17 cellular contexts compared by ENCODE assay signal in the genomic region with DNA sequence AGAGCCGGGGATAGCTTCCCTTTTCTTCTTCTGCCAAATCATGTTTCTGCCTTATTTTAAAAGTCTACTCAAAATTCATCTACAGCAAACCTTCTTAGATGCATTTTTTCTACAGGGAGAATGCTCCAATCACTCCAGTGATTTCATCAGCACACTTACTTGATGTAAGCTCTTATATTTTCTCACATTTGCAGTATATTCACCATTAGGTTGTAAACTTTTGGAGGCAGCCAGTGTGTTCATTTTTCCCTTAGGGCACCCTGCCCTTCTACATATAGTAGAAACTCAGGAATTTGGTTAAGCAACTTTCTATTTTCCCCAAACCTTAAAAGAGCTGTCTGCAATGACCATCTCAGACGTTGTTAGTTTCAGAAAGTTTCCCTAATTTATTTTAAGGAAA. TPM values are rescaled to one million over a fixed set of nuclear protein-coding genes. Genes with fewer than 3 reads are reported as not detected.
DNase-seq lines count a peak whose midpoint lies in the region; ATAC-seq and TF ChIP-seq lines count a peak whose summit lies in the region.
"Had no signal": no experiment of that assay in that cellular context is flagged by ENCODE, and none has a peak within 500 bp of the region (broad histone marks: within the 10 kb centered on the region; RNA-seq: fewer than 3 reads in every experiment).

No MANE protein-coding gene starts in this region.

- H3K27ac ChIP-seq in GM23248 (no peak overlapping the region), gastroesophageal sphincter (peak overlapping the region in 3 of 4 donors; percentile 12 to 68 (median 15)), tibial artery (peak overlapping the region; percentile 77 to 81), upper lobe of left lung (peak overlapping the region in 1 of 4 donors; percentile 5)
- H3K27ac ChIP-seq: RWPE1, SJSA1 had no signal

- H3K9me3 ChIP-seq in GM23248 (ENCODE audit: low read depth) (no peaks in the 10 kb centered on the region), adipocyte (ENCODE audit: control insufficient read depth, low read length) (no peaks in the 10 kb centered on the region), gastroesophageal sphincter (no peaks in the 10 kb centered on the region), tibial artery (no peaks in the 10 kb centered on the region), upper lobe of left lung (no peaks in the 10 kb centered on the region)
- H3K9me3 ChIP-seq: HAP-1, SJSA1 had no signal

- DNase-seq in GM23248 (peak; percentile 18), adipocyte (ENCODE audit: low read depth) (peak; percentile 81), tibial artery (no peak), endothelial cell (ENCODE audit: low spot score) (no peak), hepatic stellate cell (ENCODE audit: low spot score) (no peak), upper lobe of left lung (no peak)
- no peak for DNase-seq in activated T-helper 1 cell treated with anti-CD3 and anti-CD28 coated beads, Interleukin-12 subunit alpha, Interleukin-12 subunit beta, Interleukin-2, Interleukin-4 antibody, amounts not matched to agents 30 ng/mL and 10 ng/mL and 1 ng/mL, durations not matched to agents 14 hours and 24 hours and 36 hours (ENCODE audit: low spot score)
- DNase-seq: C1 segment of cervical spinal cord, MV-4-11, NCI-H1436, NCI-H2081, NCI-H2227 treated with DMSO at 0.1 percent for 48 hours, NCI-H526 had no signal

- no peak overlapping the region for H2AFZ ChIP-seq in GM23248

- WGBS in GM23248 (ENCODE audit: low coverage in 1 of 2, low lambda C conversion rate in 2 of 2, missing lambda C conversion rate in 2 of 2), 2 experiments: 58 to 69% methylated on average over 2 of the region's 2 CpGs
- WGBS in gastroesophageal sphincter (ENCODE audit: low coverage in 1 of 2), 2 donors: 19 to 46% methylated on average over 2 of the region's 2 CpGs
- 43 to 55% methylated on average over 2 of the region's 2 CpGs for WGBS in upper lobe of left lung, 2 donors

- H4K20me1 ChIP-seq in GM23248 (ENCODE audit: insufficient read depth): no peaks in the 10 kb centered on the region

- H3K79me2 ChIP-seq in GM23248 (ENCODE audit: insufficient read depth): peaks cover 30% of the 10 kb centered on the region; the same call in 1 of the 2 replicates

- H3K27me3 Mint-ChIP-seq in activated T-helper 1 cell treated with anti-CD3 and anti-CD28 coated beads, Interleukin-12 subunit alpha, Interleukin-12 subunit beta, Interleukin-2, Interleukin-4 antibody, amounts not matched to agents 30 ng/mL and 10 ng/mL and 1 ng/mL, durations not matched to agents 14 hours and 24 hours and 36 hours (ENCODE audit: insufficient read depth): peaks cover 11% of the 10 kb centered on the region
- H3K27me3 Mint-ChIP-seq in endothelial cell (ENCODE audit: unreplicated experiment): peaks cover 2% of the 10 kb centered on the region

- H3K4me2 ChIP-seq in GM23248 (ENCODE audit: unreplicated experiment): no peak overlapping the region

- H3K4me3 Mint-ChIP-seq in activated T-helper 1 cell treated with anti-CD3 and anti-CD28 coated beads, Interleukin-12 subunit alpha, Interleukin-12 subunit beta, Interleukin-2, Interleukin-4 antibody, amounts not matched to agents 30 ng/mL and 10 ng/mL and 1 ng/mL, durations not matched to agents 14 hours and 24 hours and 36 hours: no peak overlapping the region
- no peak overlapping the region for H3K4me3 Mint-ChIP-seq in endothelial cell (ENCODE audit: unreplicated experiment)

- H3K36me3 Mint-ChIP-seq in activated T-helper 1 cell treated with anti-CD3 and anti-CD28 coated beads, Interleukin-12 subunit alpha, Interleukin-12 subunit beta, Interleukin-2, Interleukin-4 antibody, amounts not matched to agents 30 ng/mL and 10 ng/mL and 1 ng/mL, durations not matched to agents 14 hours and 24 hours and 36 hours (ENCODE audit: low read depth): no peaks in the 10 kb centered on the region
- no peaks in the 10 kb centered on the region for H3K36me3 Mint-ChIP-seq in endothelial cell (ENCODE audit: low read depth, unreplicated experiment)

- H3K9me2 ChIP-seq in GM23248 (ENCODE audit: insufficient read depth): no peaks in the 10 kb centered on the region

- ATAC-seq in gastroesophageal sphincter (no peak), upper lobe of left lung (ENCODE audit: low FRiP score in 2 of 2) (no peak)

- no peak overlapping the region for H3K9ac ChIP-seq in GM23248
- no peak overlapping the region for H3K9ac ChIP-seq in adipocyte (ENCODE audit: low read length)

- in situ Hi-C loops in GM23248 (cut with MboI): no loop called here

- H3K4me1 Mint-ChIP-seq in activated T-helper 1 cell treated with anti-CD3 and anti-CD28 coated beads, Interleukin-12 subunit alpha, Interleukin-12 subunit beta, Interleukin-2, Interleukin-4 antibody, amounts not matched to agents 30 ng/mL and 10 ng/mL and 1 ng/mL, durations not matched to agents 14 hours and 24 hours and 36 hours (ENCODE audit: low read depth): peaks cover 24% of the 10 kb centered on the region
- peaks cover 9% of the 10 kb centered on the region for H3K4me1 Mint-ChIP-seq in endothelial cell (ENCODE audit: unreplicated experiment)

- TF ChIP-seq POLR2A in gastroesophageal sphincter (IDR thresholded peaks at IDR 0.05): no peak
- TF ChIP-seq POLR2A in upper lobe of left lung (IDR thresholded peaks at IDR 0.05): no peak

- no peaks in the 10 kb centered on the region for H3K27me3 ChIP-seq in GM23248 (replicated peaks; ENCODE audit: insufficient read depth)
- H3K27me3 ChIP-seq in adipocyte (replicated peaks; ENCODE audit: control insufficient read depth, insufficient read depth, low read length): no peaks in the 10 kb centered on the region
- no peaks in the 10 kb centered on the region for H3K27me3 ChIP-seq in gastroesophageal sphincter
- H3K27me3 ChIP-seq in tibial artery: no peaks in the 10 kb centered on the region
- H3K27me3 ChIP-seq in upper lobe of left lung: no peaks in the 10 kb centered on the region
- H3K27me3 ChIP-seq: SJSA1 had no signal

- H3K4me1 ChIP-seq in GM23248 (ENCODE audit: insufficient read depth) (peaks cover 28% of the 10 kb centered on the region), adipocyte (ENCODE audit: control insufficient read depth, insufficient read depth, low read length) (peaks cover 7% of the 10 kb centered on the region), gastroesophageal sphincter (peaks cover 0 to 49% (median 5%) of the 10 kb centered on the region in 3 donors), tibial artery (peaks cover 0 to 98% (median 35%) of the 10 kb centered on the region in 4 donors), upper lobe of left lung (peaks cover 0 to 11% (median 4%) of the 10 kb centered on the region in 4 donors)
- H3K4me1 ChIP-seq: HAP-1 had no signal

- H3K27ac Mint-ChIP-seq in activated T-helper 1 cell treated with anti-CD3 and anti-CD28 coated beads, Interleukin-12 subunit alpha, Interleukin-12 subunit beta, Interleukin-2, Interleukin-4 antibody, amounts not matched to agents 30 ng/mL and 10 ng/mL and 1 ng/mL, durations not matched to agents 14 hours and 24 hours and 36 hours: no peak overlapping the region
- no peak overlapping the region for H3K27ac Mint-ChIP-seq in endothelial cell (ENCODE audit: unreplicated experiment)

- H3F3A ChIP-seq in GM23248 (ENCODE audit: insufficient read depth): peaks cover 18% of the 10 kb centered on the region; the same call in 1 of the 2 replicates

- H3K36me3 ChIP-seq in GM23248 (ENCODE audit: low read depth): no peaks in the 10 kb centered on the region
- H3K36me3 ChIP-seq in adipocyte (ENCODE audit: control insufficient read depth, insufficient read depth, low read length, severe bottlenecking): no peaks in the 10 kb centered on the region
- H3K36me3 ChIP-seq in gastroesophageal sphincter: no peaks in the 10 kb centered on the region
- H3K36me3 ChIP-seq in tibial artery: no peaks in the 10 kb centered on the region
- H3K36me3 ChIP-seq in upper lobe of left lung: no peaks in the 10 kb centered on the region
- H3K36me3 ChIP-seq: HAP-1, SJSA1 had no signal

- TF ChIP-seq EP300 in gastroesophageal sphincter (IDR thresholded peaks at IDR 0.05) (no peak), upper lobe of left lung (IDR thresholded peaks at IDR 0.05) (no peak)

- H3K4me3 ChIP-seq in GM23248 (no peak overlapping the region), adipocyte (ENCODE audit: low read length) (no peak overlapping the region), gastroesophageal sphincter (no peak overlapping the region), tibial artery (peak overlapping the region in 1 of 2 donors; percentile 14), upper lobe of left lung (no peak overlapping the region)
- H3K4me3 ChIP-seq: HAP-1, SJSA1 had no signal

- H3K9me3 Mint-ChIP-seq in activated T-helper 1 cell treated with anti-CD3 and anti-CD28 coated beads, Interleukin-12 subunit alpha, Interleukin-12 subunit beta, Interleukin-2, Interleukin-4 antibody, amounts not matched to agents 30 ng/mL and 10 ng/mL and 1 ng/mL, durations not matched to agents 14 hours and 24 hours and 36 hours: no peaks in the 10 kb centered on the region
- no peaks in the 10 kb centered on the region for H3K9me3 Mint-ChIP-seq in endothelial cell (ENCODE audit: unreplicated experiment)

- no peak for TF ChIP-seq CTCF in gastroesophageal sphincter (IDR thresholded peaks at IDR 0.05)
- TF ChIP-seq CTCF in tibial artery (IDR thresholded peaks at IDR 0.05): no peak
- no peak for TF ChIP-seq CTCF in endothelial cell (IDR thresholded peaks at IDR 0.05; ENCODE audit: unreplicated experiment)
- TF ChIP-seq CTCF in upper lobe of left lung (IDR thresholded peaks at IDR 0.05): no peak

- intact Hi-C loops in tibial artery (cut with DNase I; ENCODE audit: low total_unique reads): no loop called here
- intact Hi-C loops in activated T-helper 1 cell treated with anti-CD3 and anti-CD28 coated beads, Interleukin-12 subunit alpha, Interleukin-12 subunit beta, Interleukin-2, Interleukin-4 antibody, amounts not matched to agents 30 ng/mL and 10 ng/mL and 1 ng/mL, durations not matched to agents 14 hours and 24 hours and 36 hours (cut with micrococcal nuclease): no loop called here

RNA-seq across cellular contexts. Expression of a gene that starts 12.4 kb away (rescaled TPM):
- 161 and 164 TPM in 2 replicates for total RNA-seq in GM23248 (2014; rRNA removed; shearing (Covaris generic))
- polyA plus RNA-seq in GM23248 (2016; fragmentation: Nextera tagmentation; extraction: Ambion mirVana): 249 and 262 TPM in 2 replicates
- total RNA-seq in gastroesophageal sphincter: 1,000 to 10,000 TPM; 5,887 to 9,086 (median 7,887) TPM
- total RNA-seq in activated T-helper 1 cell treated with anti-CD3 and anti-CD28 coated beads, Interleukin-12 subunit alpha, Interleukin-12 subunit beta, Interleukin-2, Interleukin-4 antibody, amounts not matched to agents 30 ng/mL and 10 ng/mL and 1 ng/mL, durations not matched to agents 14 hours and 24 hours and 36 hours: 10.9 and 12.2 TPM in 2 replicates
- total RNA-seq in endothelial cell (ENCODE audit: unreplicated experiment): 98.5 TPM
- total RNA-seq in upper lobe of left lung: 100 to 1,000 TPM in 5 of 6 donors, 10 to 100 TPM in 1; 94.3 to 328 (median 186) TPM

RNA-seq across cellular contexts. Expression of a gene that starts 25.6 kb away (rescaled TPM):
- total RNA-seq in GM23248 (2014; rRNA removed; shearing (Covaris generic)): 69.0 and 77.8 TPM in 2 replicates
- 54.5 and 55.4 TPM in 2 replicates for polyA plus RNA-seq in GM23248 (2016; fragmentation: Nextera tagmentation; extraction: Ambion mirVana)
- total RNA-seq in gastroesophageal sphincter: 10 to 100 TPM; 15.0 to 27.5 (median 19.6) TPM
- 36.4 and 38.6 TPM in 2 replicates for total RNA-seq in activated T-helper 1 cell treated with anti-CD3 and anti-CD28 coated beads, Interleukin-12 subunit alpha, Interleukin-12 subunit beta, Interleukin-2, Interleukin-4 antibody, amounts not matched to agents 30 ng/mL and 10 ng/mL and 1 ng/mL, durations not matched to agents 14 hours and 24 hours and 36 hours
- 23.0 TPM for total RNA-seq in endothelial cell (ENCODE audit: unreplicated experiment)
- 10 to 100 TPM; 30.1 to 80.3 (median 44.4) TPM for total RNA-seq in upper lobe of left lung

Comparison
In these comparisons a context has a peak if more than half of its experiments do, and no peak if none do; other contexts are left out.
1. DNase-seq: peak in GM23248 (single experiment) and adipocyte (single experiment); none in tibial artery (0 of 2), activated T-helper 1 cell treated with anti-CD3 and anti-CD28 coated beads, Interleukin-12 subunit alpha, Interleukin-12 subunit beta, Interleukin-2, Interleukin-4 antibody, amounts not matched to agents 30 ng/mL and 10 ng/mL and 1 ng/mL, durations not matched to agents 14 hours and 24 hours and 36 hours (single experiment), endothelial cell (single experiment), hepatic stellate cell (single experiment) and upper lobe of left lung (0 of 2).
2. RNA of a gene that starts 12.4 kb away (total RNA-seq): 5,887 to 9,086 TPM in gastroesophageal sphincter; 94.3 to 328 TPM in upper lobe of left lung, 161 to 164 TPM in GM23248, 98.5 TPM in endothelial cell (single experiment) and 10.9 to 12.2 TPM in activated T-helper 1 cell treated with anti-CD3 and anti-CD28 coated beads, Interleukin-12 subunit alpha, Interleukin-12 subunit beta, Interleukin-2, Interleukin-4 antibody, amounts not matched to agents 30 ng/mL and 10 ng/mL and 1 ng/mL, durations not matched to agents 14 hours and 24 hours and 36 hours; every median in the first group is over 10 times any median in the second.